In genomic region chr3:4712109-4712508, GRCh38 we compare ENCODE assay signal across 11 cellular contexts.
DNase-seq lines count a peak whose midpoint lies in the region; ATAC-seq and TF ChIP-seq lines count a peak whose summit lies in the region.
"Had no signal": no experiment of that assay in that cellular context is flagged by ENCODE, and none has a peak within 500 bp of the region (broad histone marks: within the 10 kb centered on the region; RNA-seq: fewer than 3 reads in every experiment).

No MANE protein-coding gene starts in this region.

- peaks cover 9 to 11% of the 10 kb centered on the region in 2 donors for H3K36me3 Mint-ChIP-seq in activated naive CD4-positive, alpha-beta T cell treated with anti-CD3 and anti-CD28 coated beads, Interleukin-2, amount 50 U/mL, for 72 hours

- 48 to 59% methylated on average over 7 of the region's 7 CpGs for WGBS in lung, 2 donors

- H3K9me3 Mint-ChIP-seq in activated naive CD4-positive, alpha-beta T cell treated with anti-CD3 and anti-CD28 coated beads, Interleukin-2, amount 50 U/mL, for 72 hours = peaks cover 0 to 3% of the 10 kb centered on the region in 2 donors
- H3K9me3 Mint-ChIP-seq: CD4-positive, alpha-beta memory T cell had no signal

- TF ChIP-seq POLR2A in breast epithelium (IDR thresholded peaks at IDR 0.05) = no peak

- peak; percentile 26 for DNase-seq in DMS79 treated with DMSO at 0.1 percent for 48 hours (lab: John Stamatoyannopoulos, UW)
- peak; percentile 33 for DNase-seq in NCI-H2227 (lab: John Stamatoyannopoulos, UW; ENCODE audit: unreplicated experiment)
- peak in 1 of 2 donors; percentile 90 for DNase-seq in breast epithelium (ENCODE audit: low spot score in 2 of 2)
- peak; percentile 87 for DNase-seq in lung (ENCODE audit: low spot score)
- no peak for DNase-seq in activated naive CD4-positive, alpha-beta T cell treated with anti-CD3 and anti-CD28 coated beads, Interleukin-2, amount 50 U/mL, for 72 hours (ENCODE audit: low spot score in 2 of 2)
- DNase-seq in GM13977 (ENCODE audit: low spot score) = no peak
- DNase-seq in cerebellar nuclear complex (lab: John Stamatoyannopoulos, UW) = no peak
- no peak for DNase-seq in HEK293T (ENCODE audit: extremely low spot score)
- DNase-seq: activated CD8-positive, alpha-beta memory T cell treated with anti-CD3 and anti-CD28 coated beads for 24 hours; foreskin melanocyte had no signal

- TF ChIP-seq CTCF in breast epithelium (IDR thresholded peaks at IDR 0.05) (no peak), lung (IDR thresholded peaks at IDR 0.05; ENCODE audit: control extremely low read depth, extremely low read depth) (no peak), GM13977 (IDR thresholded peaks at IDR 0.05; ENCODE audit: extremely low read depth, insufficient read depth, missing control alignments) (no peak)

- peak overlapping the region; percentile 83 to 87 for H3K27ac ChIP-seq in breast epithelium
- H3K27ac ChIP-seq in lung (ENCODE audit: low read depth in 1 of 2, low read length in 1 of 2) = no peak overlapping the region

- in situ Hi-C loops in GM13977 (cut with MboI; ENCODE audit: low pct_unique_long_range_greater_than_20kb, low sequenced_read_pairs, unreplicated experiment) = loop anchor here (10.0 kb wide), 2 partner anchors 263 to 343 kb away; partner anchors contain the start of gene BHLHE40

- POLR2A ChIA-PET in HEK293T (lab: Yijun Ruan, JAX) = interaction anchor here (1.0 to 1.4 kb wide), 2 partner anchors 265 to 346 kb away, joined by 3 read pairs; no protein-coding TSS in a partner anchor

- intact Hi-C loops in breast epithelium (cut with DNase I; ENCODE audit: low total_unique reads) = no loop called here

- H3K4me1 ChIP-seq in breast epithelium = peaks cover 8 to 11% of the 10 kb centered on the region in 2 donors
- no peaks in the 10 kb centered on the region for H3K4me1 ChIP-seq in lung (ENCODE audit: control insufficient read depth in 2 of 2, insufficient read depth in 2 of 2, low read length in 2 of 2)

- no peaks in the 10 kb centered on the region for H3K9me3 ChIP-seq in breast epithelium
- H3K9me3 ChIP-seq in lung (ENCODE audit: control insufficient read depth in 2 of 2, insufficient read depth in 1 of 2, low read length in 1 of 2) = peaks cover 0 to 2% of the 10 kb centered on the region in 2 donors

- no peaks in the 10 kb centered on the region for H3K27me3 ChIP-seq in breast epithelium
- H3K27me3 ChIP-seq in lung (ENCODE audit: control insufficient read depth, insufficient read depth) = no peaks in the 10 kb centered on the region

- H3K36me3 ChIP-seq in breast epithelium (no peaks in the 10 kb centered on the region), lung (ENCODE audit: control insufficient read depth in 2 of 2, insufficient read depth in 2 of 2, low read length in 2 of 2) (peaks cover 0 to 6% of the 10 kb centered on the region in 2 donors)

- CTCF ChIA-PET in HEK293T (lab: Yijun Ruan, JAX) = interaction anchor here (0.6 to 2.2 kb wide), 20 partner anchors 9 to 389 kb away, joined by 3 to 17 read pairs (median 3); partner anchors contain the start of gene BHLHE40

- H3K27ac Mint-ChIP-seq in activated naive CD4-positive, alpha-beta T cell treated with anti-CD3 and anti-CD28 coated beads, Interleukin-2, amount 50 U/mL, for 72 hours = no peak overlapping the region
- H3K27ac Mint-ChIP-seq: CD4-positive, alpha-beta memory T cell had no signal

- ATAC-seq in lung (ENCODE audit: insufficient read depth, low FRiP score) = peak; percentile 80
- no peak for ATAC-seq in activated naive CD4-positive, alpha-beta T cell treated with anti-CD3 and anti-CD28 coated beads, Interleukin-2, amount 50 U/mL, for 72 hours

- H3K4me3 ChIP-seq in breast epithelium = peak overlapping the region in 2 of 3 donors; percentile 1 to 18
- no peak overlapping the region for H3K4me3 ChIP-seq in lung

TF ChIP-seq in HEK293T, 16 proteins besides CTCF, POLR2A, EP300 and RAD21:
- TF ChIP-seq TARDBP (IDR thresholded peaks at IDR 0.05) = no peak
- no peak for TF ChIP-seq ARNT (IDR thresholded peaks at IDR 0.05)
- no peak for TF ChIP-seq PKNOX1 (IDR thresholded peaks at IDR 0.05)
- TF ChIP-seq SP1 (IDR thresholded peaks at IDR 0.05) = no peak
- TF ChIP-seq ZNF384 (IDR thresholded peaks at IDR 0.05) = no peak
- TF ChIP-seq LEF1 (IDR thresholded peaks at IDR 0.05; ENCODE audit: borderline replicate concordance) = no peak
- TF ChIP-seq FOXA1 (IDR thresholded peaks at IDR 0.05) = no peak

Comparison
In these comparisons a context has a peak if more than half of its experiments do, and no peak if none do; other contexts are left out.
1. DNase-seq: peak in DMS79 treated with DMSO at 0.1 percent for 48 hours (single experiment), NCI-H2227 (single experiment) and lung (single experiment); none in activated naive CD4-positive, alpha-beta T cell treated with anti-CD3 and anti-CD28 coated beads, Interleukin-2, amount 50 U/mL, for 72 hours (0 of 2), GM13977 (single experiment), cerebellar nuclear complex (0 of 2) and HEK293T (single experiment).
2. H3K27ac ChIP-seq: peak in breast epithelium (2 of 2); none in lung (0 of 2).